21 cellular contexts compared by ENCODE assay signal in genomic region chr7:146773506-146773905, GRCh38.
"Had no signal": no experiment of that assay in that cellular context is flagged by ENCODE, and none has a peak within 500 bp of the region (broad histone marks: within the 10 kb centered on the region; RNA-seq: fewer than 3 reads in every experiment).

No MANE protein-coding gene starts in this region.

- H3K4me1 ChIP-seq: ascending aorta, neural progenitor cell, prostate gland, right atrium auricular region, suprapubic skin, transverse colon, vagina had no signal

- H3K9me3 ChIP-seq: ascending aorta, prostate gland, right atrium auricular region, suprapubic skin, transverse colon, vagina had no signal

- H3K36me3 ChIP-seq: ascending aorta, neural progenitor cell, prostate gland, right atrium auricular region, suprapubic skin, transverse colon, vagina had no signal

- H3K9ac ChIP-seq: neural progenitor cell had no signal

- H3K4me3 ChIP-seq: ascending aorta, mucosa of descending colon, neural progenitor cell, prostate gland, right atrium auricular region, suprapubic skin, transverse colon, vagina had no signal

- H3K27ac ChIP-seq: ascending aorta, neural progenitor cell, prostate gland, right atrium auricular region, suprapubic skin, transverse colon, vagina, VCaP had no signal

- H3K27me3 ChIP-seq: ascending aorta, neural progenitor cell, right atrium auricular region, suprapubic skin, transverse colon, vagina had no signal

- DNase-seq: activated CD4-positive, alpha-beta T cell treated with anti-CD3 and anti-CD28 coated beads for 1 hour; activated CD8-positive, alpha-beta memory T cell treated with anti-CD3 and anti-CD28 coated beads for 24 hours; activated CD8-positive, alpha-beta memory T cell treated with anti-CD3 and anti-CD28 coated beads, Interleukin-2, amount 50 U/mL, for 48 hours; activated effector memory CD4-positive, alpha-beta T cell treated with Interleukin-2 at 50 U/mL for 16 hours; activated naive CD4-positive, alpha-beta T cell treated with anti-CD3 and anti-CD28 coated beads, Interleukin-2, amount 10 ng/mL, durations not matched to agents 7 days and 5 days; activated naive CD8-positive, alpha-beta T cell treated with anti-CD3 and anti-CD28 coated beads, Interleukin-2, amount 50 U/mL, for 24 hours; activated T-cell treated with anti-CD3 and anti-CD28 coated beads, Interleukin-2, amount 50 U/mL, for 48 hours; mesenchymal stem cell; mucosa of descending colon; naive B cell; stimulated activated CD4-positive, alpha-beta T cell treated with anti-CD3 and anti-CD28 coated beads, Interleukin-12 subunit alpha, Interleukin-12 subunit beta, amount 100 ng/mL, for 4 hours; stimulated activated CD4-positive, alpha-beta T cell treated with anti-CD3 and anti-CD28 coated beads, Interleukin-1b, Interleukin-23, amount 100 ng/mL, for 48 hours; stimulated activated naive CD8-positive, alpha-beta T cell treated with anti-CD3 and anti-CD28 coated beads, Interleukin-15, amount 100 ng/mL, for 72 hours; transverse colon had no signal

- ATAC-seq: activated naive CD8-positive, alpha-beta T cell treated with anti-CD3 and anti-CD28 coated beads, Interleukin-2, amount 50 U/mL, for 24 hours; mucosa of descending colon; stimulated activated naive CD8-positive, alpha-beta T cell treated with anti-CD3 and anti-CD28 coated beads, Interleukin-15, amount 100 ng/mL, for 72 hours had no signal
